In the genomic region with DNA sequence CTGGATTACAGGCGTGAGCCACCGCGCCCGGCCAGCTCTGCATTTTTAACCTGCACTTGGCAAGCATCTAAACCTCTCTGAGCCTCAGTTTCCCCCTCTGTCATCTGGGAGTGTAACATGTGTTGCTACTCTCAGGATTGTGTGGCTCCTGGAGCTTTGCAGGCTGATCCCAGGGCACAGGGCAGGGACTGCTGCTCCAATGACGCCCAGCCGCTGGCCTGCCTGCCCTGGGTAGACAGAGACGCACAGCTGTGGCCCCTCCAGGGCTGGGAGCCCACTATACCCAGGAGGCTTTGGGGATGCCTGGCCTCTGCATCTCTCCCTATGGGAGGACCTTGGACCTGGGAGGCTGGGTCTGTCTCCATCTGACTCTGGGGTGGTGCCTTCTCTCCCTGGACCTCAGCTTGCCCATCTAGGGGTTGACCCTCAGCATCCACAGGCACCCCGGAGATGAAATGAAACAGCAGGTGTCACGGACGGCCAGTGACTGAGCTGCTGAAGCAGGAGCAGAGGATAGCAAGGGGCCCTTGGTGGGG, we compare ENCODE assay signal across 21 cellular contexts.
"Had no signal": no experiment of that assay in that cellular context is flagged by ENCODE, and none has a peak within 500 bp of the region (broad histone marks: within the 10 kb centered on the region; RNA-seq: fewer than 3 reads in every experiment).

No MANE protein-coding gene starts in this region.

- FAIRE-seq: frontal cortex, urothelium cell line had no signal

- H3K9me3 ChIP-seq: heart left ventricle, lower lobe of right lung, prostate gland, sigmoid colon, thyroid gland had no signal

- H3K36me3 ChIP-seq: neural progenitor cell, prostate gland, thyroid gland had no signal

- DNase-seq: cortex of kidney; dorsolateral prefrontal cortex; effector CD8-positive, alpha-beta T cell; hippocampal formation; kidney glomerular epithelial cell; lower lobe of right lung; natural killer cell; occipital lobe; retina; sigmoid colon; stimulated activated CD4-positive, alpha-beta T cell treated with anti-CD3 and anti-CD28 coated beads, Interleukin-12 subunit alpha, Interleukin-12 subunit beta, amount 100 ng/mL, for 4 hours; stimulated activated naive CD4-positive, alpha-beta T cell treated with Interleukin-2 at 50 U/mL for 16 hours; thyroid gland had no signal

- H3K27me3 ChIP-seq: dorsolateral prefrontal cortex, heart left ventricle, neural progenitor cell, sigmoid colon, thyroid gland had no signal

- ATAC-seq: esophagus mucosa, heart left ventricle, lower lobe of right lung had no signal

- H3K27ac ChIP-seq: dorsolateral prefrontal cortex, heart left ventricle, lower lobe of right lung, neural progenitor cell, parathyroid adenoma, prostate gland, sigmoid colon, skin epidermis, thyroid gland had no signal

- H3K4me1 ChIP-seq: lower lobe of right lung, parathyroid adenoma, prostate gland had no signal

- H3K4me3 ChIP-seq: dorsolateral prefrontal cortex, heart left ventricle, lower lobe of right lung, neural progenitor cell, prostate gland, sigmoid colon, skin epidermis, thyroid gland had no signal
